ENCODE assay signal across 9 cellular contexts in the genomic region with DNA sequence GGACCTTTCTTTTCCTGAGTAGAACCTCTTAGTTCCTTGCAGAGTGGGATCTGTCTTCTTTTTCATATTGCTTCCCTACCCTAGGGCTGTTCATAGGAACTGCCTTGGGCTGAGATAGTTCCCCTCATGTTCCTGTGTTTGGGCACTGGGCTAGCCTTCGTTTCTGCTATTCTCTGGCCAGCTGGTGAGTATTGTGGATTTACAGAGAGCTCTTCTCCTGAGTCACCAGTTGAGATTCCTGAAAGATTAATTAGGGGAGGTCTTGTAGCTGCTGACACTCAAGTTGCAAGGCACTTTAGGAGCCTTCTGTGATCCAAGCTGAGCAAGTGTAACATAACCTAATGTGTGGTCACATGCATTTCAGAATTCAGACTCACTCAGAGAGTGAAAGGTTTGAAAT. TPM values are rescaled to one million over a fixed set of nuclear protein-coding genes. Genes with fewer than 3 reads are reported as not detected.
DNase-seq lines count a peak whose midpoint lies in the region; ATAC-seq, FAIRE-seq and TF ChIP-seq lines count a peak whose summit lies in the region.
"Had no signal": no experiment of that assay in that cellular context is flagged by ENCODE, and none has a peak within 500 bp of the region (broad histone marks: within the 10 kb centered on the region; RNA-seq: fewer than 3 reads in every experiment).

No MANE protein-coding gene starts in this region.

- H3K9me3 Mint-ChIP-seq in osteocyte (ENCODE audit: unreplicated experiment): no peaks in the 10 kb centered on the region
- no peaks in the 10 kb centered on the region for H3K9me3 Mint-ChIP-seq in effector memory CD8-positive, alpha-beta T cell

- peaks cover 22% of the 10 kb centered on the region for H3K4me1 Mint-ChIP-seq in osteocyte (ENCODE audit: unreplicated experiment)
- H3K4me1 Mint-ChIP-seq in effector memory CD8-positive, alpha-beta T cell (ENCODE audit: low read depth in 2 of 2): peaks cover 30 to 40% of the 10 kb centered on the region in 2 donors

- peak overlapping the region; percentile 80 for H3K27ac Mint-ChIP-seq in osteocyte (ENCODE audit: unreplicated experiment)
- no peak overlapping the region for H3K27ac Mint-ChIP-seq in effector memory CD8-positive, alpha-beta T cell

- TF ChIP-seq CTCF in esophagus squamous epithelium (IDR thresholded peaks at IDR 0.05) (no peak), osteocyte (IDR thresholded peaks at IDR 0.05) (no peak), D721Med (IDR thresholded peaks at IDR 0.05; ENCODE audit: insufficient read depth, missing control alignments) (no peak)

- peak; percentile 24 for DNase-seq in DMS 273 treated with DMSO at 0.1 percent for 48 hours (lab: John Stamatoyannopoulos, UW)
- DNase-seq in NCI-H524 treated with DMSO at 0.1 percent for 48 hours (lab: John Stamatoyannopoulos, UW): peak; percentile 93
- no peak for DNase-seq in esophagus squamous epithelium (lab: John Stamatoyannopoulos, UW)
- no peak for DNase-seq in osteocyte (ENCODE audit: extremely low spot score, unreplicated experiment)
- no peak for DNase-seq in D721Med (ENCODE audit: insufficient read length, low spot score)
- no peak for DNase-seq in DMS153 (lab: John Stamatoyannopoulos, UW)
- DNase-seq in effector memory CD8-positive, alpha-beta T cell: no peak
- no peak for DNase-seq in head of caudate nucleus
- DNase-seq: stimulated activated CD4-positive, alpha-beta T cell treated with anti-CD3 and anti-CD28 coated beads, Interleukin-2, amount 100 ng/mL, for 48 hours had no signal

- no peaks in the 10 kb centered on the region for H3K27me3 Mint-ChIP-seq in osteocyte (ENCODE audit: unreplicated experiment)
- H3K27me3 Mint-ChIP-seq in effector memory CD8-positive, alpha-beta T cell: no peaks in the 10 kb centered on the region

- ATAC-seq in effector memory CD8-positive, alpha-beta T cell (replicated peaks): no peak

- FAIRE-seq in D721Med (lab: Jason Lieb, UNC): no peak

- intact Hi-C loops in esophagus squamous epithelium (cut with DNase I): loop anchor here (10.0 kb wide), 1 partner anchor 54 kb away; no protein-coding TSS in a partner anchor
- intact Hi-C loops in head of caudate nucleus (cut with DNase I): no loop called here

- H3K9me3 ChIP-seq in esophagus squamous epithelium: no peaks in the 10 kb centered on the region

- H3K4me1 ChIP-seq in esophagus squamous epithelium: peaks cover 0 to 27% (median 0%) of the 10 kb centered on the region in 3 donors

- H3K36me3 ChIP-seq in esophagus squamous epithelium: peaks cover 17 to 100% (median 36%) of the 10 kb centered on the region in 3 donors

- H3K27ac ChIP-seq in esophagus squamous epithelium: peak overlapping the region in 3 of 4 donors; percentile 5 to 26 (median 7)

- WGBS in esophagus squamous epithelium, 2 donors: 29% methylated on average over 1 of the region's 1 CpG; no CpG with 5 or more reads in 1 of the 2 donors

- no peaks in the 10 kb centered on the region for H3K27me3 ChIP-seq in esophagus squamous epithelium

- H3K4me3 Mint-ChIP-seq in osteocyte (ENCODE audit: unreplicated experiment): no peak overlapping the region
- no peak overlapping the region for H3K4me3 Mint-ChIP-seq in effector memory CD8-positive, alpha-beta T cell

- peaks cover 72% of the 10 kb centered on the region for H3K36me3 Mint-ChIP-seq in osteocyte (ENCODE audit: unreplicated experiment)
- H3K36me3 Mint-ChIP-seq in effector memory CD8-positive, alpha-beta T cell (ENCODE audit: insufficient read depth): peaks cover 97% of the 10 kb centered on the region

- no peak for TF ChIP-seq POLR2A in esophagus squamous epithelium (IDR thresholded peaks at IDR 0.05)

- no peak overlapping the region for H3K4me3 ChIP-seq in esophagus squamous epithelium

RNA-seq across cellular contexts. Expression of gene CHD2, which starts 30.7 kb away (rescaled TPM):
- total RNA-seq in esophagus squamous epithelium: 100 to 1,000 TPM in 1 of 4 donors, 10 to 100 TPM in 3; 36.1 to 132 (median 74.8) TPM
- 89.9 and 102 TPM in 2 replicates for total RNA-seq in osteocyte

Comparison
In these comparisons a context has a peak if more than half of its experiments do, and no peak if none do; other contexts are left out.
1. DNase-seq: peak in DMS 273 treated with DMSO at 0.1 percent for 48 hours (single experiment) and NCI-H524 treated with DMSO at 0.1 percent for 48 hours (single experiment); none in esophagus squamous epithelium (single experiment), osteocyte (single experiment), D721Med (single experiment), DMS153 (single experiment), effector memory CD8-positive, alpha-beta T cell (0 of 3) and head of caudate nucleus (0 of 42).